10 cellular contexts compared by ENCODE assay signal in the genomic region with DNA sequence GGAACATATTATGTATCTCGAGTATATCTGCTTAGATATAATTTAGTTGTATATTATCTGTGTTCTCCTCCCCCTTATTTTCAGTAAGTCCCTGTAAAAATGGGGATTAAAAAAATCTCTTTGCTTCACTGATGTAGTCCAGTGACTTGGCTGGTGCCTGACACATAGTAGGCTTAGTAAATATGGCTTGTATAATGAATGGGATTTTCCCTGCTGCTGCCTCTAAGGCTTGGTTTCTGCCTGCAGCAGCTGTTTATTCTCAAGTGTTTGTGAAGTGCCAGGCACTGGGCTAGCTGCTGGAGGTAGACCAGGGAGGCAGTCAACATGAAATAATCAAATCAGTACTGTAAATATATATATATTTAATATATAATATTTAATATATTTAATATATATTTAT. TPM values are rescaled to one million over a fixed set of nuclear protein-coding genes. Genes with fewer than 3 reads are reported as not detected.
DNase-seq lines count a peak whose midpoint lies in the region; ATAC-seq lines count a peak whose summit lies in the region.
"Had no signal": no experiment of that assay in that cellular context is flagged by ENCODE, and none has a peak within 500 bp of the region (broad histone marks: within the 10 kb centered on the region; RNA-seq: fewer than 3 reads in every experiment).

No MANE protein-coding gene starts in this region.

- no peak for ATAC-seq in activated naive CD8-positive, alpha-beta T cell treated with anti-CD3 and anti-CD28 coated beads, Interleukin-2, amount 50 U/mL, for 24 hours
- ATAC-seq in stimulated activated naive B cell treated with anti-CD40 and anti-IgM and Interleukin-4, amounts not matched to agents 10 μg/mL and 1 μg/mL and 100 μg/mL, for 72 hours (replicated peaks): no peak
- no peak for ATAC-seq in esophagus mucosa

- no peaks in the 10 kb centered on the region for H3K27me3 Mint-ChIP-seq in activated naive CD8-positive, alpha-beta T cell
- no peaks in the 10 kb centered on the region for H3K27me3 Mint-ChIP-seq in activated naive CD8-positive, alpha-beta T cell treated with anti-CD3 and anti-CD28 coated beads, Interleukin-2, amount 50 U/mL, for 24 hours
- H3K27me3 Mint-ChIP-seq in activated T-helper 1 cell treated with anti-CD3 and anti-CD28 coated beads, Interleukin-12 subunit alpha, Interleukin-12 subunit beta, Interleukin-2, Interleukin-4 antibody, amounts not matched to agents 30 ng/mL and 10 ng/mL and 1 ng/mL, durations not matched to agents 14 hours and 24 hours and 36 hours (ENCODE audit: insufficient read depth): no peaks in the 10 kb centered on the region
- no peaks in the 10 kb centered on the region for H3K27me3 Mint-ChIP-seq in stimulated activated naive B cell treated with anti-CD40 and anti-IgM and Interleukin-4, amounts not matched to agents 10 μg/mL and 1 μg/mL and 100 μg/mL, for 72 hours

- H3K9me3 Mint-ChIP-seq in activated naive CD8-positive, alpha-beta T cell (ENCODE audit: low read depth): no peaks in the 10 kb centered on the region
- H3K9me3 Mint-ChIP-seq in activated naive CD8-positive, alpha-beta T cell treated with anti-CD3 and anti-CD28 coated beads, Interleukin-2, amount 50 U/mL, for 24 hours: no peaks in the 10 kb centered on the region
- H3K9me3 Mint-ChIP-seq in activated T-helper 1 cell treated with anti-CD3 and anti-CD28 coated beads, Interleukin-12 subunit alpha, Interleukin-12 subunit beta, Interleukin-2, Interleukin-4 antibody, amounts not matched to agents 30 ng/mL and 10 ng/mL and 1 ng/mL, durations not matched to agents 14 hours and 24 hours and 36 hours: no peaks in the 10 kb centered on the region
- H3K9me3 Mint-ChIP-seq in stimulated activated naive B cell treated with anti-CD40 and anti-IgM and Interleukin-4, amounts not matched to agents 10 μg/mL and 1 μg/mL and 100 μg/mL, for 72 hours: no peaks in the 10 kb centered on the region

- intact Hi-C loops in activated T-helper 1 cell treated with anti-CD3 and anti-CD28 coated beads, Interleukin-12 subunit alpha, Interleukin-12 subunit beta, Interleukin-2, Interleukin-4 antibody, amounts not matched to agents 30 ng/mL and 10 ng/mL and 1 ng/mL, durations not matched to agents 14 hours and 24 hours and 36 hours (cut with micrococcal nuclease): loop anchor here (5.0 kb wide), 1 partner anchor 66 kb away; no protein-coding TSS in a partner anchor

- peaks cover 26% of the 10 kb centered on the region for H3K4me1 Mint-ChIP-seq in activated naive CD8-positive, alpha-beta T cell (ENCODE audit: low read depth)
- peaks cover 24% of the 10 kb centered on the region for H3K4me1 Mint-ChIP-seq in activated naive CD8-positive, alpha-beta T cell treated with anti-CD3 and anti-CD28 coated beads, Interleukin-2, amount 50 U/mL, for 24 hours
- peaks cover 23% of the 10 kb centered on the region for H3K4me1 Mint-ChIP-seq in activated T-helper 1 cell treated with anti-CD3 and anti-CD28 coated beads, Interleukin-12 subunit alpha, Interleukin-12 subunit beta, Interleukin-2, Interleukin-4 antibody, amounts not matched to agents 30 ng/mL and 10 ng/mL and 1 ng/mL, durations not matched to agents 14 hours and 24 hours and 36 hours (ENCODE audit: low read depth)
- H3K4me1 Mint-ChIP-seq in stimulated activated naive B cell treated with anti-CD40 and anti-IgM and Interleukin-4, amounts not matched to agents 10 μg/mL and 1 μg/mL and 100 μg/mL, for 72 hours: peaks cover 7 to 23% of the 10 kb centered on the region in 2 donors

- H3K36me3 Mint-ChIP-seq in activated naive CD8-positive, alpha-beta T cell: no peaks in the 10 kb centered on the region
- H3K36me3 Mint-ChIP-seq in activated naive CD8-positive, alpha-beta T cell treated with anti-CD3 and anti-CD28 coated beads, Interleukin-2, amount 50 U/mL, for 24 hours (ENCODE audit: low read depth): no peaks in the 10 kb centered on the region
- no peaks in the 10 kb centered on the region for H3K36me3 Mint-ChIP-seq in activated T-helper 1 cell treated with anti-CD3 and anti-CD28 coated beads, Interleukin-12 subunit alpha, Interleukin-12 subunit beta, Interleukin-2, Interleukin-4 antibody, amounts not matched to agents 30 ng/mL and 10 ng/mL and 1 ng/mL, durations not matched to agents 14 hours and 24 hours and 36 hours (ENCODE audit: low read depth)
- no peaks in the 10 kb centered on the region for H3K36me3 Mint-ChIP-seq in stimulated activated naive B cell treated with anti-CD40 and anti-IgM and Interleukin-4, amounts not matched to agents 10 μg/mL and 1 μg/mL and 100 μg/mL, for 72 hours

- peak overlapping the region; percentile 90 for H3K4me3 Mint-ChIP-seq in activated naive CD8-positive, alpha-beta T cell
- no peak overlapping the region for H3K4me3 Mint-ChIP-seq in activated naive CD8-positive, alpha-beta T cell treated with anti-CD3 and anti-CD28 coated beads, Interleukin-2, amount 50 U/mL, for 24 hours
- peak overlapping the region; percentile 81 for H3K4me3 Mint-ChIP-seq in activated T-helper 1 cell treated with anti-CD3 and anti-CD28 coated beads, Interleukin-12 subunit alpha, Interleukin-12 subunit beta, Interleukin-2, Interleukin-4 antibody, amounts not matched to agents 30 ng/mL and 10 ng/mL and 1 ng/mL, durations not matched to agents 14 hours and 24 hours and 36 hours
- peak overlapping the region; percentile 83 to 87 for H3K4me3 Mint-ChIP-seq in stimulated activated naive B cell treated with anti-CD40 and anti-IgM and Interleukin-4, amounts not matched to agents 10 μg/mL and 1 μg/mL and 100 μg/mL, for 72 hours

- no peak for DNase-seq in activated naive CD8-positive, alpha-beta T cell treated with anti-CD3 and anti-CD28 coated beads, Interleukin-2, amount 50 U/mL, for 24 hours
- DNase-seq in NCI-H2107 treated with DMSO at 0.1 percent for 48 hours (lab: John Stamatoyannopoulos, UW; ENCODE audit: unreplicated experiment): peak; percentile 63
- DNase-seq in activated T-helper 1 cell treated with anti-CD3 and anti-CD28 coated beads, Interleukin-12 subunit alpha, Interleukin-12 subunit beta, Interleukin-2, Interleukin-4 antibody, amounts not matched to agents 30 ng/mL and 10 ng/mL and 1 ng/mL, durations not matched to agents 14 hours and 24 hours and 36 hours (ENCODE audit: low spot score): no peak
- DNase-seq in stimulated activated naive B cell treated with anti-CD40 and anti-IgM and Interleukin-4, amounts not matched to agents 10 μg/mL and 1 μg/mL and 100 μg/mL, for 72 hours: no peak
- no peak for DNase-seq in cerebellar nuclear complex (lab: John Stamatoyannopoulos, UW)
- DNase-seq in activated CD8-positive, alpha-beta memory T cell treated with anti-CD3 and anti-CD28 coated beads, Interleukin-2, amount 50 U/mL, for 4 hours: no peak
- DNase-seq: mesenchymal stem cell, NCI-H526 had no signal

- peak overlapping the region; percentile 90 for H3K27ac Mint-ChIP-seq in activated naive CD8-positive, alpha-beta T cell
- H3K27ac Mint-ChIP-seq in activated naive CD8-positive, alpha-beta T cell treated with anti-CD3 and anti-CD28 coated beads, Interleukin-2, amount 50 U/mL, for 24 hours: no peak overlapping the region
- peak overlapping the region; percentile 5 for H3K27ac Mint-ChIP-seq in activated T-helper 1 cell treated with anti-CD3 and anti-CD28 coated beads, Interleukin-12 subunit alpha, Interleukin-12 subunit beta, Interleukin-2, Interleukin-4 antibody, amounts not matched to agents 30 ng/mL and 10 ng/mL and 1 ng/mL, durations not matched to agents 14 hours and 24 hours and 36 hours
- H3K27ac Mint-ChIP-seq in stimulated activated naive B cell treated with anti-CD40 and anti-IgM and Interleukin-4, amounts not matched to agents 10 μg/mL and 1 μg/mL and 100 μg/mL, for 72 hours: no peak overlapping the region

RNA-seq across cellular contexts. Expression of gene ZFP64, which starts 1.6 kb away (rescaled TPM):
- 12.2 and 12.8 TPM in 2 replicates for total RNA-seq in activated T-helper 1 cell treated with anti-CD3 and anti-CD28 coated beads, Interleukin-12 subunit alpha, Interleukin-12 subunit beta, Interleukin-2, Interleukin-4 antibody, amounts not matched to agents 30 ng/mL and 10 ng/mL and 1 ng/mL, durations not matched to agents 14 hours and 24 hours and 36 hours
- 12.9 TPM for total RNA-seq in esophagus mucosa

Comparison
In these comparisons a context has a peak if more than half of its experiments do, and no peak if none do; other contexts are left out.
1. H3K27ac Mint-ChIP-seq: peak in activated naive CD8-positive, alpha-beta T cell (single experiment) and activated T-helper 1 cell treated with anti-CD3 and anti-CD28 coated beads, Interleukin-12 subunit alpha, Interleukin-12 subunit beta, Interleukin-2, Interleukin-4 antibody, amounts not matched to agents 30 ng/mL and 10 ng/mL and 1 ng/mL, durations not matched to agents 14 hours and 24 hours and 36 hours (single experiment); none in activated naive CD8-positive, alpha-beta T cell treated with anti-CD3 and anti-CD28 coated beads, Interleukin-2, amount 50 U/mL, for 24 hours (single experiment) and stimulated activated naive B cell treated with anti-CD40 and anti-IgM and Interleukin-4, amounts not matched to agents 10 μg/mL and 1 μg/mL and 100 μg/mL, for 72 hours (single experiment).